ENCODE assay signal across 9 cellular contexts in the genomic region with DNA sequence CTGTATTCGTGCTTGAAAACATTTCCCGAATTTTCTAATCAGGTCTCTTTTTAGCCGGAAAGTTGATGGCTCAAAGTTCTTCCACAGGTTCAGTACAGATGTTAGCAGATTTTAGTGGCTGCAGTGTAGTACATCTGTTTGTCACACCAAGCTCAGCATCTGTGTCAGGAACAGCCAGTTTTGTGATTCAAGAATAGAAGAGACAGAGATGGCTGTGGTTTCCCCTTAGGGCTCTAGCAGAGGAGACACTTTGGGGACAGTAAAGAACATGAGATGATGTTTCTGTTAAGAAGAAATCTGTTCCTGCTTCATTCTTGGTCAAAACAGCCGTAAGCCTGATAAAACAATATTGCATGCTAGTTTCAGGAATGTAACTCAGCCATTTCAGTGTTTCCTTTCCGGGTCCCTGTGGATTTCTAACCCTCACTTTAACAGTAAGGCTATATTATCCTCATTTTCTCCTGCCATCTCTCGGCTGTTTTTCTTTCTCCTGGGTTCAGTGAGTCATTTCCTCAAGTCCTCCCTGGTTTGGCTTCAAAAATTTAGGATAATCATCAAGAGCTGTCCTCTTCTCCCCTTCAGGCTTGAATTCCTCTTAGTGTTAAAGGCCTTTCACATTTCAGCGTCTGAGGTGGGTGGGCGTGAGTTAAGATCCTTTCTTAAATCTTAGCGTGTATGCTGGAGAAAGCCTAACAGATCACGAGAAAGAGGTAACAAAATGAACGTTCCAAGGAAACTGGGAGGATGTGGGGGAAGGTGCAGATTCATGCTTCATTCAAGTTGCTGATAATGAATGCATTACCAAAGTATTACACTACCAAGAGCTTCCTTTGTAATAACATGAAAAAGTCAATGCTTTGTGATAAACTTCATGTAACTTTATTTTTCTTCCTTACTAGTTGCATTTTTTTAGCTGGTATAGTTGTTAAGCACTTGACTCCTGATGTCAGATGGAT. TPM values are rescaled to one million over a fixed set of nuclear protein-coding genes. Genes with fewer than 3 reads are reported as not detected.
DNase-seq lines count a peak whose midpoint lies in the region; TF ChIP-seq lines count a peak whose summit lies in the region.
"Had no signal": no experiment of that assay in that cellular context is flagged by ENCODE, and none has a peak within 500 bp of the region (broad histone marks: within the 10 kb centered on the region; RNA-seq: fewer than 3 reads in every experiment).

No MANE protein-coding gene starts in this region.

- 51% methylated on average over 9 of the region's 11 CpGs for WGBS in mesenchymal stem cell
- 59 to 72% (median 67%) methylated on average over 11 of the region's 11 CpGs for WGBS in spleen, 5 donors

- intact Hi-C loops in uterus (cut with DNase I; ENCODE audit: low total_unique reads) (no loop called here), spleen (cut with DNase I; ENCODE audit: low total_unique reads) (no loop called here)

- TF ChIP-seq POLR2A in uterus (IDR thresholded peaks at IDR 0.05) = no peak
- no peak for TF ChIP-seq POLR2A in spleen (IDR thresholded peaks at IDR 0.05)

- H2AK5ac ChIP-seq in mesenchymal stem cell (ENCODE audit: low read length, severe bottlenecking) = peak overlapping the region; percentile 60

- peak overlapping the region; percentile 93 for H3K9ac ChIP-seq in mesenchymal stem cell (ENCODE audit: low read length)

- H3K4ac ChIP-seq in mesenchymal stem cell (ENCODE audit: low read depth in 1 of 2, low read length in 2 of 2) = no peak overlapping the region

- peak overlapping the region; percentile 51 for H3K4me2 ChIP-seq in mesenchymal stem cell (ENCODE audit: low read length, poor library complexity, severe bottlenecking)

- H3K4me1 ChIP-seq in mesenchymal stem cell (ENCODE audit: control insufficient read depth, insufficient read depth, low read depth, low read length) (peaks cover 5% of the 10 kb centered on the region), uterus (no peaks in the 10 kb centered on the region), spleen (no peaks in the 10 kb centered on the region)

- no peak overlapping the region for H2BK12ac ChIP-seq in mesenchymal stem cell (ENCODE audit: low read length in 2 of 2)

- H2AFZ ChIP-seq in mesenchymal stem cell (ENCODE audit: low read depth, low read length) = no peak overlapping the region

- peaks cover 2% of the 10 kb centered on the region for H3K79me1 ChIP-seq in mesenchymal stem cell (replicated peaks; ENCODE audit: low read length, poor library complexity, severe bottlenecking)

- H3K18ac ChIP-seq in mesenchymal stem cell (ENCODE audit: low read depth in 1 of 2, low read length in 2 of 2) = peak overlapping the region; percentile 11 to 21

- H4K91ac ChIP-seq in mesenchymal stem cell (ENCODE audit: low read length) = no peak overlapping the region

- H3K27ac ChIP-seq in mesenchymal stem cell (ENCODE audit: low read length, poor library complexity, severe bottlenecking) = peak overlapping the region; percentile 96
- peak overlapping the region; percentile 34 to 41 for H3K27ac ChIP-seq in uterus
- H3K27ac ChIP-seq in spleen = peak overlapping the region in 3 of 8 donors; percentile 6 to 12 (median 9)

- no peak overlapping the region for H2BK15ac ChIP-seq in mesenchymal stem cell (ENCODE audit: low read depth, poor library complexity, severe bottlenecking)

- peak overlapping the region; percentile 98 for H2BK5ac ChIP-seq in mesenchymal stem cell (ENCODE audit: low read depth, low read length, poor library complexity, severe bottlenecking)

- H2BK120ac ChIP-seq in mesenchymal stem cell (ENCODE audit: low read depth, low read length) = no peak overlapping the region

- TF ChIP-seq CTCF in choroid plexus epithelial cell (conservative IDR thresholded peaks at IDR 0.05; ENCODE audit: low read depth, low read length) = no peak
- no peak for TF ChIP-seq CTCF in uterus (IDR thresholded peaks at IDR 0.05)
- no peak for TF ChIP-seq CTCF in spleen (IDR thresholded peaks at IDR 0.05 in 8 of 11, conservative IDR thresholded peaks at IDR 0.05 in 3 of 11)

- no peaks in the 10 kb centered on the region for H3K27me3 ChIP-seq in mesenchymal stem cell (ENCODE audit: control insufficient read depth in 1 of 2, insufficient read depth in 1 of 2, low read length in 2 of 2)
- H3K27me3 ChIP-seq in uterus = no peaks in the 10 kb centered on the region
- H3K27me3 ChIP-seq in spleen (replicated peaks in 1 of 7) = peaks cover 0 to 3% (median 0%) of the 10 kb centered on the region in 7 donors

- peak overlapping the region; percentile 29 for H3K4me3 ChIP-seq in choroid plexus epithelial cell (ENCODE audit: low read depth, low read length)
- peak overlapping the region in 1 of 2 experiments; percentile 80 for H3K4me3 ChIP-seq in mesenchymal stem cell (ENCODE audit: insufficient read depth in 1 of 2, low read depth in 1 of 2, low read length in 2 of 2)
- no peak overlapping the region for H3K4me3 ChIP-seq in uterus
- H3K4me3 ChIP-seq in spleen = no peak overlapping the region

- H3K9me3 ChIP-seq in mesenchymal stem cell (ENCODE audit: control insufficient read depth, low read length) (no peaks in the 10 kb centered on the region), uterus (no peaks in the 10 kb centered on the region), spleen (no peaks in the 10 kb centered on the region)

- no peaks in the 10 kb centered on the region for H3K36me3 ChIP-seq in mesenchymal stem cell (ENCODE audit: control insufficient read depth in 1 of 2, insufficient read depth in 2 of 2, low read depth in 1 of 2, low read length in 2 of 2)
- H3K36me3 ChIP-seq in uterus = no peaks in the 10 kb centered on the region
- H3K36me3 ChIP-seq in spleen = no peaks in the 10 kb centered on the region

- H3K14ac ChIP-seq in mesenchymal stem cell (ENCODE audit: low read length in 2 of 2) = no peak overlapping the region

- DNase-seq in LHCN-M2 (ENCODE audit: low read depth) = peak; percentile 82
- peak; percentile 65 for DNase-seq in choroid plexus epithelial cell (ENCODE audit: low read depth)
- peak; percentile 15 for DNase-seq in mesenchymal stem cell
- DNase-seq in uterus = no peak
- no peak for DNase-seq in spleen
- no peak for DNase-seq in NCI-H2196 treated with DMSO at 0.1 percent for 48 hours (lab: John Stamatoyannopoulos, UW; ENCODE audit: unreplicated experiment)
- DNase-seq in NCI-H345 (lab: John Stamatoyannopoulos, UW) = no peak
- DNase-seq: activated B cell treated with CpG ODN at 0.5 μM for 24 hours, MV-4-11 had no signal

- no peak overlapping the region for H4K8ac ChIP-seq in mesenchymal stem cell (ENCODE audit: low read length)

- no peak overlapping the region for H3K23ac ChIP-seq in mesenchymal stem cell (ENCODE audit: low read length in 2 of 2)

RNA-seq across cellular contexts. Expression of a gene that starts 37.1 kb away (rescaled TPM):
- total RNA-seq in LHCN-M2 (2014; rRNA removed) (17.3 and 20.7 TPM in 2 replicates), uterus (10 to 100 TPM in 3 of 4 donors, 1 to 10 TPM in 1; 1.3 to 29.7 (median 17.5) TPM), spleen (1 to 10 TPM; 3.4 to 5.4 (median 3.8) TPM)
- 6.2 TPM for polyA plus RNA-seq in LHCN-M2 (2012)
- polyA plus RNA-seq in mesenchymal stem cell (2013, experiment 1 of 2) = 4.7 TPM
- polyA plus RNA-seq in mesenchymal stem cell (2013, experiment 2 of 2) = 5.0 TPM
- 1 to 10 TPM in 1 of 3 donors, under 1 TPM in 2; 0.86 to 1.0 (median 0.91) TPM for polyA plus RNA-seq in spleen
- total RNA-seq: activated B cell treated with CpG ODN at 0.5 μM for 24 hours had no signal

Comparison
In these comparisons a context has a peak if more than half of its experiments do, and no peak if none do; other contexts are left out.
1. DNase-seq: peak in LHCN-M2 (single experiment), choroid plexus epithelial cell (single experiment) and mesenchymal stem cell (single experiment); none in uterus (0 of 2), spleen (single experiment), NCI-H2196 treated with DMSO at 0.1 percent for 48 hours (single experiment) and NCI-H345 (single experiment).